Comparison of ENCODE assay signal across 10 cellular contexts in the genomic region with DNA sequence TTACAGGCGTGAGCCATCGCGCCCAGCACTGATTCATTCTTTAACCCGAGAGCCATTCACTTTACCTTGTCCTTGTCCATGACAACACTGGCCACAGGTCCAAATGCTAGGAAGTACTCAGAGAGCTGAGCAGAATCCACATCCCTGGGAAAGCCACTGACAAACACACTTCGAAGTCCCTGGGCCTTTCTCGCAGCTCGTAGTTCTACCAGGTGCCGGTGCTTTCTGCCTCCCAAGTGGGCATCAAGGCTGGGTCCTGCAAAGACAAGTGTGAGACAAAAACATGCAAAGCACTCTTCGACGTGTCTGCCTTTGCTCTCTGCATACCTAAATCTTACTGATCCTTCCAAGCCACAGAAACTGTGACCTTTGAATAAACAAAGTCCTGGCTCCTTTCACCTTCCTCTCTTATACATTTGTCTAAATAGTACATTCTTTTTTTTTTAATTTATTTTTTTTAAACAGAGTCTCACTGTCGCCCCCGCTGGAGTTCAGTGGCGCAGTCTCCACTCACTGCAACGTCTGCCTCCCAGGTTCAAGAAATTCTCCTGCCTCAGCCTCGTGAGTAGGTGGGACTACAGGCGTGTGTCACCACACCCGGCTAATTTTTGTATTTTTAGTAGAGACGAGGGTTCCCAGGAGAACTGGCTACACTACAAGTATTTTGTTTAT. TPM values are rescaled to one million over a fixed set of nuclear protein-coding genes. Genes with fewer than 3 reads are reported as not detected.
A peak's percentile ranks its signal among the peaks of the same experiment; 100 is the strongest.
DNase-seq lines count a peak whose midpoint lies in the region; ATAC-seq and TF ChIP-seq lines count a peak whose summit lies in the region.
"Had no signal": no experiment of that assay in that cellular context is flagged by ENCODE, and none has a peak within 500 bp of the region (broad histone marks: within the 10 kb centered on the region; RNA-seq: fewer than 3 reads in every experiment).

No MANE protein-coding gene starts in this region.

- H2BK5ac ChIP-seq in mesendoderm (ENCODE audit: low read length): no peak overlapping the region

- H3K27ac ChIP-seq in CD8-positive, alpha-beta T cell (ENCODE audit: low read depth, low read length): no peak overlapping the region
- H3K27ac ChIP-seq in HEK293 (ENCODE audit: extremely low read depth, low read depth, low read length) (no peak overlapping the region), mesendoderm (ENCODE audit: low read depth, low read length) (no peak overlapping the region)

- H3K36me3 Mint-ChIP-seq in CD8-positive, alpha-beta T cell: peaks cover 49% of the 10 kb centered on the region
- H3K36me3 Mint-ChIP-seq in activated naive CD4-positive, alpha-beta T cell treated with anti-CD3 and anti-CD28 coated beads, Interleukin-2, amount 50 U/mL, for 24 hours: peaks cover 5% of the 10 kb centered on the region

- no peak overlapping the region for H2BK15ac ChIP-seq in mesendoderm (replicated peaks; ENCODE audit: low read depth)

- no peak overlapping the region for H3K23ac ChIP-seq in mesendoderm (ENCODE audit: low read length)

- no peak overlapping the region for H2BK120ac ChIP-seq in mesendoderm (ENCODE audit: low read depth, low read length)

- H3K9me3 Mint-ChIP-seq in CD8-positive, alpha-beta T cell: no peaks in the 10 kb centered on the region
- H3K9me3 Mint-ChIP-seq in activated naive CD4-positive, alpha-beta T cell treated with anti-CD3 and anti-CD28 coated beads, Interleukin-2, amount 50 U/mL, for 24 hours: no peaks in the 10 kb centered on the region
- H3K9me3 Mint-ChIP-seq: T-cell had no signal

- TF ChIP-seq CTCF in CD8-positive, alpha-beta T cell (IDR thresholded peaks at IDR 0.05): no peak
- peak; percentile 8; the same call in 1 of the 2 replicates for TF ChIP-seq CTCF in HEK293 (tag by site-specific recombination; IDR thresholded peaks at IDR 0.05)

- peak overlapping the region; percentile 35 for H3K4me3 Mint-ChIP-seq in CD8-positive, alpha-beta T cell
- H3K4me3 Mint-ChIP-seq in activated naive CD4-positive, alpha-beta T cell treated with anti-CD3 and anti-CD28 coated beads, Interleukin-2, amount 50 U/mL, for 24 hours: peak overlapping the region; percentile 96

- POLR2A ChIA-PET in CD8-positive, alpha-beta T cell (lab: Charles Lee): interaction anchor here (0.7 to 2.0 kb wide), 4 partner anchors 15 to 76 kb away, joined by 3 to 11 read pairs (median 4); a partner anchor contains a TSS
- POLR2A ChIA-PET in HEK293 (lab: Yijun Ruan, JAX): interaction anchor here (0.7 to 3.2 kb wide), 4 partner anchors 13 to 64 kb away, joined by 3 to 13 read pairs (median 4); a partner anchor contains a TSS

- H3K27me3 Mint-ChIP-seq in CD8-positive, alpha-beta T cell (ENCODE audit: low read depth): no peaks in the 10 kb centered on the region
- H3K27me3 Mint-ChIP-seq in activated naive CD4-positive, alpha-beta T cell treated with anti-CD3 and anti-CD28 coated beads, Interleukin-2, amount 50 U/mL, for 24 hours: no peaks in the 10 kb centered on the region
- H3K27me3 Mint-ChIP-seq: T-cell had no signal

- H2AK5ac ChIP-seq in mesendoderm (ENCODE audit: low read length): no peak overlapping the region

- CTCF ChIA-PET in CD8-positive, alpha-beta T cell (lab: Charles Lee): interaction anchor here (1.1 to 1.4 kb wide), 6 partner anchors 15 to 46 kb away, joined by 3 to 5 read pairs (median 4); a partner anchor contains a TSS
- CTCF ChIA-PET in HEK293 (lab: Yijun Ruan, JAX): interaction anchor here (0.6 to 1.0 kb wide), 6 partner anchors 9 to 105 kb away, joined by 3 to 5 read pairs (median 3); a partner anchor contains a TSS

- H3K4me3 ChIP-seq in CD8-positive, alpha-beta T cell (ENCODE audit: low read depth, low read length): no peak overlapping the region
- H3K4me3 ChIP-seq in HEK293 (ENCODE audit: low read depth, low read length): no peak overlapping the region
- H3K4me3 ChIP-seq in mesendoderm (ENCODE audit: low read length): no peak overlapping the region

- peaks cover 17% of the 10 kb centered on the region for H3K36me3 ChIP-seq in CD8-positive, alpha-beta T cell (ENCODE audit: insufficient read depth, low read length)
- H3K36me3 ChIP-seq in HEK293 (ENCODE audit: control insufficient read depth in 2 of 2, insufficient read depth in 1 of 2, low read length in 2 of 2) (peaks cover 14 to 51% of the 10 kb centered on the region in 2 experiments; a peak in 2 of 3 replicates), mesendoderm (ENCODE audit: control insufficient read depth, insufficient read depth, low read length) (peaks cover 5% of the 10 kb centered on the region)

- H4K8ac ChIP-seq in mesendoderm (ENCODE audit: low read depth, low read length): no peak overlapping the region

- H3K9me3 ChIP-seq in CD8-positive, alpha-beta T cell (ENCODE audit: low read length): no peaks in the 10 kb centered on the region
- H3K9me3 ChIP-seq in HEK293 (ENCODE audit: control insufficient read depth, insufficient read depth, low read depth, low read length): no peaks in the 10 kb centered on the region

- no peaks in the 10 kb centered on the region for H3K27me3 ChIP-seq in CD8-positive, alpha-beta T cell (ENCODE audit: insufficient read depth, low read length)
- H3K27me3 ChIP-seq in mesendoderm (ENCODE audit: insufficient read depth, low read length, poor library complexity): no peaks in the 10 kb centered on the region

- H3K4ac ChIP-seq in mesendoderm (ENCODE audit: low read depth, low read length): no peak overlapping the region

- no peak overlapping the region for H3K56ac ChIP-seq in mesendoderm (ENCODE audit: low read length)

- peak overlapping the region; percentile 57 for H3K27ac Mint-ChIP-seq in CD8-positive, alpha-beta T cell
- H3K27ac Mint-ChIP-seq in activated naive CD4-positive, alpha-beta T cell treated with anti-CD3 and anti-CD28 coated beads, Interleukin-2, amount 50 U/mL, for 24 hours: no peak overlapping the region

- no CpG with 5 or more reads among the region's 18 CpGs for whole genome bisulfite sequencing in mesendoderm (ENCODE audit: extremely low coverage, insufficient coverage, low lambda C conversion rate)

- H3K79me2 ChIP-seq in mesendoderm (ENCODE audit: control insufficient read depth, insufficient read depth, low read length): peaks cover 5% of the 10 kb centered on the region

- no peak for ATAC-seq in CD8-positive, alpha-beta T cell
- ATAC-seq in HG02623 (IDR thresholded peaks at IDR 0.05; ENCODE audit: unreplicated experiment) (no peak), left ventricle myocardium superior (no peak), GM18858 (IDR thresholded peaks at IDR 0.05; ENCODE audit: unreplicated experiment) (no peak)
- ATAC-seq: T-cell had no signal

- H3K18ac ChIP-seq in mesendoderm (ENCODE audit: low read length): no peak overlapping the region

- no peak for DNase-seq in CD8-positive, alpha-beta T cell
- peak; percentile 40 for DNase-seq in mesendoderm
- DNase-seq in NCI-H1092 (lab: John Stamatoyannopoulos, UW): no peak
- DNase-seq in left ventricle myocardium superior: no peak
- DNase-seq: cortex of kidney had no signal

- no peak overlapping the region for H4K5ac ChIP-seq in mesendoderm (ENCODE audit: low read length)

- intact Hi-C loops in CD8-positive, alpha-beta T cell (cut with DNase I, micrococcal nuclease): no loop called here
- intact Hi-C loops in left ventricle myocardium superior (cut with micrococcal nuclease): no loop called here

- H3K4me1 Mint-ChIP-seq in CD8-positive, alpha-beta T cell (ENCODE audit: low read depth): peaks cover 44% of the 10 kb centered on the region
- H3K4me1 Mint-ChIP-seq in activated naive CD4-positive, alpha-beta T cell treated with anti-CD3 and anti-CD28 coated beads, Interleukin-2, amount 50 U/mL, for 24 hours: peaks cover 53% of the 10 kb centered on the region

- H3K4me1 ChIP-seq in CD8-positive, alpha-beta T cell (ENCODE audit: insufficient read depth, low read length): peaks cover 32% of the 10 kb centered on the region
- H3K4me1 ChIP-seq in HEK293 (ENCODE audit: control insufficient read depth, insufficient read depth, low read length) (no peaks in the 10 kb centered on the region), mesendoderm (ENCODE audit: control insufficient read depth, low read depth, low read length) (peaks cover 2% of the 10 kb centered on the region)

- H3K4me2 ChIP-seq in mesendoderm (ENCODE audit: low read length): no peak overlapping the region

- no peak overlapping the region for H3K9ac ChIP-seq in mesendoderm (ENCODE audit: low read length)

- peaks cover 5% of the 10 kb centered on the region for H3K79me1 ChIP-seq in mesendoderm (ENCODE audit: low read length)

TF ChIP-seq in HEK293, 187 proteins besides CTCF, POLR2A, EP300 and RAD21 (continues in another document):
- no peak for TF ChIP-seq ZNF571 (tag by site-specific recombination; IDR thresholded peaks at IDR 0.05)

RNA-seq across cellular contexts. Expression of a gene that starts 2.2 kb away (rescaled TPM):
- total RNA-seq in CD8-positive, alpha-beta T cell: 10 to 100 TPM; 15.3 to 17.7 TPM
- 12.7 TPM for polyA plus RNA-seq in mesendoderm (2013, experiment 1 of 2)
- polyA plus RNA-seq in mesendoderm (2013, experiment 2 of 2): 13.0 TPM
- 12.3 TPM for total RNA-seq in left ventricle myocardium superior

RNA-seq across cellular contexts. Expression of a gene that starts 12.6 kb away (rescaled TPM):
- 100 to 1,000 TPM; 148 to 154 TPM for total RNA-seq in CD8-positive, alpha-beta T cell
- polyA plus RNA-seq in mesendoderm (2013, experiment 1 of 2): 75.0 TPM
- polyA plus RNA-seq in mesendoderm (2013, experiment 2 of 2): 74.7 TPM
- 33.1 TPM for total RNA-seq in left ventricle myocardium superior

RNA-seq across cellular contexts. Expression of a gene that starts 15.4 kb away (rescaled TPM):
- 1,000 to 10,000 TPM; 2,174 to 2,204 TPM for total RNA-seq in CD8-positive, alpha-beta T cell
- polyA plus RNA-seq in mesendoderm (2013, experiment 1 of 2): 1,142 TPM
- 1,164 TPM for polyA plus RNA-seq in mesendoderm (2013, experiment 2 of 2)
- total RNA-seq in left ventricle myocardium superior: 804 TPM

RNA-seq across cellular contexts. Expression of a gene that starts 23.5 kb away (rescaled TPM):
- total RNA-seq in CD8-positive, alpha-beta T cell: 100 to 1,000 TPM; 167 to 189 TPM
- polyA plus RNA-seq in mesendoderm (2013, experiment 1 of 2): 11.9 TPM
- polyA plus RNA-seq in mesendoderm (2013, experiment 2 of 2): 12.2 TPM
- 12.9 TPM for total RNA-seq in left ventricle myocardium superior

RNA-seq across cellular contexts. Expression of a gene that starts 24.0 kb away (rescaled TPM):
- 1 to 10 TPM; 1.7 to 2.1 TPM for total RNA-seq in CD8-positive, alpha-beta T cell
- 0.52 TPM for polyA plus RNA-seq in mesendoderm (2013, experiment 1 of 2)
- 0.50 TPM for polyA plus RNA-seq in mesendoderm (2013, experiment 2 of 2)
- total RNA-seq in left ventricle myocardium superior: 1.7 TPM
